Comparison of ENCODE assay signal across 22 cellular contexts in the genomic region with DNA sequence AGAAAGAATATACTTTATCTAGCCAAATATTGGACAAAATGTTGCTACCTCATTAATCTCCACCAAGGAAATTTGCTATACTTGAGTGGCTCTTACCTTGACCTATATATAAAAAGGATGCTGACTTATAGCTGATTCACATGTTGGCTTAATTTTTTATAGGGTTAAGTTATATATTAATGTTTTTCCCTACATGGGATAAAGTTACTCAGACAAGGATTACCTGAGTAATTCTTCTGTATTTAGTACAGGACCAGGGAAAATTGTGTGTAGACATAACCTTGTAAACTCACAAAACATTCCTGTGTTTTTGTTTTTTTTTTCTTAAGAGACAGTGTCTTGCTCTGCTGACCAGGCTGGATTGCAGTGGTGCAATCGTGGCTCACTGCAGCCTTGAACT. TPM values are rescaled to one million over a fixed set of nuclear protein-coding genes. Genes with fewer than 3 reads are reported as not detected.
DNase-seq lines count a peak whose midpoint lies in the region; ATAC-seq and FAIRE-seq lines count a peak whose summit lies in the region.
"Had no signal": no experiment of that assay in that cellular context is flagged by ENCODE, and none has a peak within 500 bp of the region (broad histone marks: within the 10 kb centered on the region; RNA-seq: fewer than 3 reads in every experiment).

No MANE protein-coding gene starts in this region.

- DNase-seq in Caki2 (ENCODE audit: low read depth), result peak; percentile 35
- DNase-seq in RCC 7860 (ENCODE audit: low spot score), result peak; percentile 63
- peak; percentile 73 for DNase-seq in renal cortical epithelial cell (ENCODE audit: low read depth)
- DNase-seq in NCI-H2171 (lab: John Stamatoyannopoulos, UW), result no peak
- DNase-seq: AML-193; Caco-2; CD4-positive, alpha-beta T cell; CD8-positive, alpha-beta T cell; DMS 273 treated with DMSO at 0.1 percent for 48 hours; DMS153; DMS53; DMS79; DND-41; EL; GDM1 had no signal

- in situ Hi-C loops in Caki2 (cut with HindIII; ENCODE audit: low pct_unique_long_range_greater_than_20kb, low sequenced_read_pairs), result no loop called here

- peak; percentile 95 for FAIRE-seq in RCC 7860 (lab: Jason Lieb, UNC)
- FAIRE-seq: A549, GM12878, GM12892, GM18507 had no signal

- ATAC-seq in HG03280 (IDR thresholded peaks at IDR 0.05; ENCODE audit: unreplicated experiment), result no peak
- ATAC-seq: A549; CD8-positive, alpha-beta T cell; GM12878 had no signal

RNA-seq across cellular contexts. Expression of a gene that starts 30.6 kb away (rescaled TPM):
- 0.12 TPM in 1 of 2 replicates, not detected in the other for total RNA-seq in Caki2 (2014; rRNA removed; shearing (Covaris generic); ENCODE audit: low replicate concordance)
- total RNA-seq in renal cortical epithelial cell, result 0.10 and 0.69 TPM in 2 replicates
- total RNA-seq: B cell; Caco-2; CD4-positive, alpha-beta T cell; CD8-positive, alpha-beta T cell; G401; GM12878 had no signal

RNA-seq across cellular contexts. Expression of a gene that starts 52.6 kb away (rescaled TPM):
- total RNA-seq in Caki2 (2014; rRNA removed; shearing (Covaris generic); ENCODE audit: low replicate concordance), result not detected in 2 replicates
- 2.8 and 3.3 TPM in 2 replicates for total RNA-seq in renal cortical epithelial cell
- total RNA-seq: B cell; Caco-2; CD4-positive, alpha-beta T cell; CD8-positive, alpha-beta T cell; G401 had no signal
